In genomic region chr9:133122605-133122934, GRCh38 we compare ENCODE assay signal across 10 cellular contexts. TPM values are rescaled to one million over a fixed set of nuclear protein-coding genes. Genes with fewer than 3 reads are reported as not detected.
DNase-seq lines count a peak whose midpoint lies in the region; ATAC-seq and TF ChIP-seq lines count a peak whose summit lies in the region.
"Had no signal": no experiment of that assay in that cellular context is flagged by ENCODE, and none has a peak within 500 bp of the region (broad histone marks: within the 10 kb centered on the region; RNA-seq: fewer than 3 reads in every experiment).

No MANE protein-coding gene starts in this region.

- peak overlapping the region; percentile 92 for H3K27ac Mint-ChIP-seq in stimulated activated naive CD8-positive, alpha-beta T cell treated with anti-CD3 and anti-CD28 coated beads, Interleukin-15, Interleukin-2, amounts not matched to agents 100 ng/mL and 50 ng/mL, for 24 hours
- no peak overlapping the region for H3K27ac Mint-ChIP-seq in stimulated activated naive CD8-positive, alpha-beta T cell treated with anti-CD3 and anti-CD28 coated beads, Interleukin-15, amount 100 ng/mL, for 72 hours
- peak overlapping the region; percentile 43 for H3K27ac Mint-ChIP-seq in neural crest cell (ENCODE audit: unreplicated experiment)

- no peak for TF ChIP-seq CTCF in neural crest cell (conservative IDR thresholded peaks at IDR 0.05)

- ATAC-seq in stimulated activated naive CD8-positive, alpha-beta T cell treated with anti-CD3 and anti-CD28 coated beads, Interleukin-15, amount 100 ng/mL, for 72 hours, result no peak
- ATAC-seq in HG03571 (IDR thresholded peaks at IDR 0.05; ENCODE audit: unreplicated experiment), result no peak

- no peaks in the 10 kb centered on the region for H3K9me3 Mint-ChIP-seq in stimulated activated naive CD8-positive, alpha-beta T cell treated with anti-CD3 and anti-CD28 coated beads, Interleukin-15, Interleukin-2, amounts not matched to agents 100 ng/mL and 50 ng/mL, for 24 hours
- no peaks in the 10 kb centered on the region for H3K9me3 Mint-ChIP-seq in stimulated activated naive CD8-positive, alpha-beta T cell treated with anti-CD3 and anti-CD28 coated beads, Interleukin-15, amount 100 ng/mL, for 72 hours
- no peaks in the 10 kb centered on the region for H3K9me3 Mint-ChIP-seq in neural crest cell

- peak overlapping the region; percentile 95 for H3K27ac ChIP-seq in effector memory CD4-positive, alpha-beta T cell (ENCODE audit: insufficient read depth, low read length, poor library complexity, severe bottlenecking)

- no peaks in the 10 kb centered on the region for H3K36me3 ChIP-seq in effector memory CD4-positive, alpha-beta T cell (ENCODE audit: control insufficient read depth, insufficient read depth, low read length)

- no peak for DNase-seq in stimulated activated naive CD8-positive, alpha-beta T cell treated with anti-CD3 and anti-CD28 coated beads, Interleukin-15, amount 100 ng/mL, for 72 hours
- no peak for DNase-seq in effector memory CD4-positive, alpha-beta T cell
- DNase-seq in neural crest cell (ENCODE audit: low read depth, low spot score) (no peak), NCI-H1436 (lab: John Stamatoyannopoulos, UW) (no peak), putamen (ENCODE audit: low spot score) (no peak), Kasumi-1 (lab: John Stamatoyannopoulos, UW) (no peak)
- DNase-seq: NCI-H524 treated with DMSO at 0.1 percent for 48 hours had no signal

- H3K27me3 ChIP-seq in effector memory CD4-positive, alpha-beta T cell (replicated peaks; ENCODE audit: control insufficient read depth, insufficient read depth, low read length, poor library complexity, severe bottlenecking), result no peaks in the 10 kb centered on the region

- H3K4me1 Mint-ChIP-seq in stimulated activated naive CD8-positive, alpha-beta T cell treated with anti-CD3 and anti-CD28 coated beads, Interleukin-15, Interleukin-2, amounts not matched to agents 100 ng/mL and 50 ng/mL, for 24 hours (ENCODE audit: low read depth), result peaks cover 88% of the 10 kb centered on the region
- H3K4me1 Mint-ChIP-seq in stimulated activated naive CD8-positive, alpha-beta T cell treated with anti-CD3 and anti-CD28 coated beads, Interleukin-15, amount 100 ng/mL, for 72 hours, result peaks cover 81% of the 10 kb centered on the region
- H3K4me1 Mint-ChIP-seq in neural crest cell, result peaks cover 66% of the 10 kb centered on the region

- no peaks in the 10 kb centered on the region for H3K9me3 ChIP-seq in effector memory CD4-positive, alpha-beta T cell (ENCODE audit: control insufficient read depth, low read length)

- no peaks in the 10 kb centered on the region for H3K36me3 Mint-ChIP-seq in stimulated activated naive CD8-positive, alpha-beta T cell treated with anti-CD3 and anti-CD28 coated beads, Interleukin-15, Interleukin-2, amounts not matched to agents 100 ng/mL and 50 ng/mL, for 24 hours (ENCODE audit: low read depth)
- no peaks in the 10 kb centered on the region for H3K36me3 Mint-ChIP-seq in neural crest cell (ENCODE audit: low read depth)

- H3K4me1 ChIP-seq in effector memory CD4-positive, alpha-beta T cell (ENCODE audit: control insufficient read depth, insufficient read depth, low read length, poor library complexity, severe bottlenecking), result peaks cover 52% of the 10 kb centered on the region

- no peaks in the 10 kb centered on the region for H3K27me3 Mint-ChIP-seq in stimulated activated naive CD8-positive, alpha-beta T cell treated with anti-CD3 and anti-CD28 coated beads, Interleukin-15, Interleukin-2, amounts not matched to agents 100 ng/mL and 50 ng/mL, for 24 hours
- H3K27me3 Mint-ChIP-seq in stimulated activated naive CD8-positive, alpha-beta T cell treated with anti-CD3 and anti-CD28 coated beads, Interleukin-15, amount 100 ng/mL, for 72 hours, result no peaks in the 10 kb centered on the region
- no peaks in the 10 kb centered on the region for H3K27me3 Mint-ChIP-seq in neural crest cell (ENCODE audit: low read depth)

- H3K4me3 ChIP-seq in effector memory CD4-positive, alpha-beta T cell (ENCODE audit: insufficient read depth, low read depth, low read length, poor library complexity, severe bottlenecking), result no peak overlapping the region

- H3K4me3 Mint-ChIP-seq in stimulated activated naive CD8-positive, alpha-beta T cell treated with anti-CD3 and anti-CD28 coated beads, Interleukin-15, Interleukin-2, amounts not matched to agents 100 ng/mL and 50 ng/mL, for 24 hours, result no peak overlapping the region
- H3K4me3 Mint-ChIP-seq in stimulated activated naive CD8-positive, alpha-beta T cell treated with anti-CD3 and anti-CD28 coated beads, Interleukin-15, amount 100 ng/mL, for 72 hours, result no peak overlapping the region
- peak overlapping the region; percentile 79 for H3K4me3 Mint-ChIP-seq in neural crest cell

RNA-seq across cellular contexts. Expression of gene RALGDS, which starts 1.5 kb away (rescaled TPM):
- 72.4 and 73.8 TPM in 2 replicates for total RNA-seq in neural crest cell

RNA-seq across cellular contexts. Expression of gene GBGT1, which starts 41.1 kb away (rescaled TPM):
- 12.9 and 13.8 TPM in 2 replicates for total RNA-seq in neural crest cell
- total RNA-seq: SK-MEL-5 had no signal

Comparison
In these comparisons a context has a peak if more than half of its experiments do, and no peak if none do; other contexts are left out.
1. H3K27ac Mint-ChIP-seq: peak in stimulated activated naive CD8-positive, alpha-beta T cell treated with anti-CD3 and anti-CD28 coated beads, Interleukin-15, Interleukin-2, amounts not matched to agents 100 ng/mL and 50 ng/mL, for 24 hours (single experiment) and neural crest cell (single experiment); none in stimulated activated naive CD8-positive, alpha-beta T cell treated with anti-CD3 and anti-CD28 coated beads, Interleukin-15, amount 100 ng/mL, for 72 hours (0 of 2).